ENCODE assay signal across 13 cellular contexts in the genomic region with DNA sequence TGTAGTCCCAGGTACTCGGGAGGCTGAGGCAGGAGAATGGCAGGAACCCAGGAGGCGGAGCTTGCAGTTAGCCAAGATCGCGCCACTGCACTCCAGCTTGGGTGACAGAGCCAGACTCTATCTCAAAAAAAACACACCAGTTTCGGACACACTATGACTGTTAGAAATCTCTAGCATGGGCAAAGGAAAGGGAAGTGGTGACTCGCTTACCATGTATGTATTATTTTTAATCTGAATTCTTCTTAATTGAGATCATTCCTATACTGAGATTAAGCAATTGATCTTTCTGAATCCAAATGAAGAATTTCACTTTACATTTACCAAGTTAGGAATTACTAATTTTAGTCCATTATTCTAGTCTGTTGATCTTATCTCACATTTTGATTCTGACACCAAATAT.
DNase-seq lines count a peak whose midpoint lies in the region; ATAC-seq, FAIRE-seq and TF ChIP-seq lines count a peak whose summit lies in the region.
"Had no signal": no experiment of that assay in that cellular context is flagged by ENCODE, and none has a peak within 500 bp of the region (broad histone marks: within the 10 kb centered on the region; RNA-seq: fewer than 3 reads in every experiment).

No MANE protein-coding gene starts in this region.

- ATAC-seq in PC-3 (peak; percentile 53), HG02642 (IDR thresholded peaks at IDR 0.05; ENCODE audit: poor library complexity, unreplicated experiment) (no peak)
- ATAC-seq: mucosa of descending colon had no signal

- WGBS in mesenchymal stem cell = 75% methylated on average over 3 of the region's 6 CpGs

- no peak overlapping the region for H2AK5ac ChIP-seq in mesenchymal stem cell (ENCODE audit: low read length, severe bottlenecking)

- no peaks in the 10 kb centered on the region for H3K9me2 ChIP-seq in PC-3 (replicated peaks; ENCODE audit: low read length)

- no peak overlapping the region for H2BK120ac ChIP-seq in mesenchymal stem cell (ENCODE audit: low read depth, low read length)

- no peaks in the 10 kb centered on the region for H3K79me1 ChIP-seq in mesenchymal stem cell (replicated peaks; ENCODE audit: low read length, poor library complexity, severe bottlenecking)

- H2BK12ac ChIP-seq in mesenchymal stem cell (ENCODE audit: low read length in 2 of 2) = no peak overlapping the region

- FAIRE-seq in GM12891 (lab: Jason Lieb, UNC) = no peak

- H4K91ac ChIP-seq in mesenchymal stem cell (ENCODE audit: low read length) = no peak overlapping the region

- no peaks in the 10 kb centered on the region for H4K20me1 ChIP-seq in PC-3 (ENCODE audit: low read length)

- no peak overlapping the region for H4K8ac ChIP-seq in mesenchymal stem cell (ENCODE audit: low read length)

- no peaks in the 10 kb centered on the region for H3K79me2 ChIP-seq in PC-3 (ENCODE audit: low read length)

- peaks cover 30% of the 10 kb centered on the region for H3K4me1 ChIP-seq in PC-3 (ENCODE audit: insufficient read depth, low read length)
- peaks cover 3% of the 10 kb centered on the region for H3K4me1 ChIP-seq in mesenchymal stem cell (ENCODE audit: control insufficient read depth, insufficient read depth, low read depth, low read length)
- H3K4me1 ChIP-seq: Caco-2, HAP-1 had no signal

- peaks cover 10% of the 10 kb centered on the region for H3K9me3 ChIP-seq in PC-3 (ENCODE audit: low read length)
- H3K9me3 ChIP-seq in mesenchymal stem cell (ENCODE audit: control insufficient read depth, low read length) = peaks cover 23% of the 10 kb centered on the region
- H3K9me3 ChIP-seq: HAP-1 had no signal

- H3K9ac ChIP-seq in PC-3 (ENCODE audit: low read length) (no peak overlapping the region), mesenchymal stem cell (ENCODE audit: low read length) (peak overlapping the region; percentile 29)

- intact Hi-C loops in PC-3 (cut with micrococcal nuclease) = loop anchor here (5.0 kb wide), 1 partner anchor 210 kb away; no protein-coding TSS in a partner anchor

- no peak overlapping the region for H2BK15ac ChIP-seq in mesenchymal stem cell (ENCODE audit: low read depth, poor library complexity, severe bottlenecking)

- no TSS peak for BruUV-seq in PC-3 (replicated peaks; lab: Mats Ljungman, UMichigan)

- TF ChIP-seq POLR2A in GM12891 (IDR thresholded peaks at IDR 0.05; ENCODE audit: low read depth, low read length) = no peak

- H3K18ac ChIP-seq in mesenchymal stem cell (ENCODE audit: low read depth in 1 of 2, low read length in 2 of 2) = no peak overlapping the region

- H3K4me3 ChIP-seq in PC-3 (ENCODE audit: low read length) = no peak overlapping the region; the same call in 1 of the 2 replicates
- H3K4me3 ChIP-seq in mesenchymal stem cell (ENCODE audit: insufficient read depth in 1 of 2, low read depth in 1 of 2, low read length in 2 of 2) = no peak overlapping the region
- H3K4me3 ChIP-seq: HAP-1, mucosa of descending colon, stomach had no signal

- H3K36me3 ChIP-seq in PC-3 (ENCODE audit: low read depth, low read length) = peaks cover 2% of the 10 kb centered on the region; the same call in 1 of the 2 replicates
- peaks cover 0 to 5% of the 10 kb centered on the region in 2 experiments for H3K36me3 ChIP-seq in mesenchymal stem cell (ENCODE audit: control insufficient read depth in 1 of 2, insufficient read depth in 2 of 2, low read depth in 1 of 2, low read length in 2 of 2)
- H3K36me3 ChIP-seq: HAP-1, stomach had no signal

- H2BK5ac ChIP-seq in mesenchymal stem cell (ENCODE audit: low read depth, low read length, poor library complexity, severe bottlenecking) = no peak overlapping the region

- DNase-seq in EL (peak; percentile 88), PC-3 (peak; percentile 88), dedifferentiated amniotic fluid mesenchymal stem cell (ENCODE audit: extremely low spot score) (peak; percentile 66), mesenchymal stem cell (peak; percentile 75), DMS53 (lab: John Stamatoyannopoulos, UW) (no peak), SIG-M5 treated with dmso at 0.1 percent for 504 hours (lab: John Stamatoyannopoulos, UW; ENCODE audit: unreplicated experiment) (no peak), GM12891 (ENCODE audit: insufficient read length, low spot score) (no peak)
- DNase-seq: activated naive CD8-positive, alpha-beta T cell treated with anti-CD3 and anti-CD28 coated beads, Interleukin-2, amount 10 ng/mL, durations not matched to agents 7 days and 5 days; Caco-2; stomach had no signal

- POLR2A ChIA-PET in PC-3 (lab: Charles Lee; ENCODE audit: unreplicated experiment) = interaction anchor here (0.7 kb wide), 1 partner anchor 24 kb away, joined by 4 read pairs; no protein-coding TSS in a partner anchor

- H3K23ac ChIP-seq in mesenchymal stem cell (ENCODE audit: low read length in 2 of 2) = no peak overlapping the region

- H3K4me2 ChIP-seq in PC-3 (ENCODE audit: low read length) (peak overlapping the region; percentile 56; the same call in 1 of the 2 replicates), mesenchymal stem cell (ENCODE audit: low read length, poor library complexity, severe bottlenecking) (no peak overlapping the region)

- H3F3A ChIP-seq in PC-3 (ENCODE audit: low read length, unreplicated experiment) = peaks cover 6% of the 10 kb centered on the region

- H2AFZ ChIP-seq in PC-3 (ENCODE audit: low read length) (peak overlapping the region; percentile 60), mesenchymal stem cell (ENCODE audit: low read depth, low read length) (no peak overlapping the region)

- H3K27me3 ChIP-seq in PC-3 (ENCODE audit: low read length) = no peaks in the 10 kb centered on the region
- H3K27me3 ChIP-seq in mesenchymal stem cell (ENCODE audit: control insufficient read depth in 1 of 2, insufficient read depth in 1 of 2, low read length in 2 of 2) = no peaks in the 10 kb centered on the region
- H3K27me3 ChIP-seq: stomach had no signal

- no peak overlapping the region for H3K14ac ChIP-seq in mesenchymal stem cell (ENCODE audit: low read length in 2 of 2)

- no peak for TF ChIP-seq CTCF in PC-3 (conservative IDR thresholded peaks at IDR 0.05; ENCODE audit: low read depth, low read length)

- CTCF ChIA-PET in PC-3 (lab: Charles Lee) = no interaction called here

- no peak overlapping the region for H3K4ac ChIP-seq in mesenchymal stem cell (ENCODE audit: low read depth in 1 of 2, low read length in 2 of 2)

- peak overlapping the region; percentile 45 for H3K27ac ChIP-seq in PC-3 (ENCODE audit: low read length)
- no peak overlapping the region for H3K27ac ChIP-seq in mesenchymal stem cell (ENCODE audit: low read length, poor library complexity, severe bottlenecking)
- H3K27ac ChIP-seq: stomach had no signal

TF ChIP-seq in GM12891, 5 proteins besides CTCF, POLR2A, EP300 and RAD21:
- TF ChIP-seq POLR2AphosphoS5 (IDR thresholded peaks at IDR 0.05; ENCODE audit: low read depth, low read length) (no peak), TAF1 (IDR thresholded peaks at IDR 0.05; ENCODE audit: low read depth, low read length) (no peak), SPI1 (IDR thresholded peaks at IDR 0.05; ENCODE audit: low read depth, low read length) (no peak), POU2F2 (IDR thresholded peaks at IDR 0.05; ENCODE audit: low read depth, low read length) (no peak), PAX5 (IDR thresholded peaks at IDR 0.05; ENCODE audit: insufficient read depth, low read length, severe bottlenecking) (no peak)

Comparison
In these comparisons a context has a peak if more than half of its experiments do, and no peak if none do; other contexts are left out.
1. DNase-seq: peak in EL (single experiment), PC-3 (single experiment), dedifferentiated amniotic fluid mesenchymal stem cell (single experiment) and mesenchymal stem cell (single experiment); none in DMS53 (single experiment), SIG-M5 treated with dmso at 0.1 percent for 504 hours (single experiment) and GM12891 (single experiment).